8 cellular contexts compared by ENCODE assay signal in genomic region chr2:101697124-101697793, GRCh38. TPM values are rescaled to one million over a fixed set of nuclear protein-coding genes. Genes with fewer than 3 reads are reported as not detected.
DNase-seq lines count a peak whose midpoint lies in the region; ATAC-seq, FAIRE-seq and TF ChIP-seq lines count a peak whose summit lies in the region.

Gene MAP4K4 (plus strand): TSS chr2:101697707. CDS start chr2:101698081, 374 bp downstream.

- H3K79me2 ChIP-seq in OCI-LY7 (ENCODE audit: insufficient read depth, low read depth, low read length) (peaks cover 41% of the 10 kb centered on the region), endothelial cell of umbilical vein (ENCODE audit: control insufficient read depth, insufficient read depth, low read length) (peaks cover 45% of the 10 kb centered on the region)

- DNase-seq in OCI-LY7 (ENCODE audit: low spot score) (peak; percentile 87), activated T-cell treated with anti-CD3 and anti-CD28 coated beads for 1 hour (ENCODE audit: low read depth) (peak; percentile 70), endothelial cell of umbilical vein (ENCODE audit: low read depth, low spot score) (peak; percentile 67), mesenteric fat pad (ENCODE audit: low spot score) (peak; percentile 94)
- peak; percentile 55 for DNase-seq in stimulated activated CD8-positive, alpha-beta memory T cell treated with anti-CD3 and anti-CD28 coated beads, Interleukin-15, amount 100 ng/mL, for 1 hour (ENCODE audit: low read depth)

- H2AFZ ChIP-seq in OCI-LY7 (ENCODE audit: low read length) (peak within 1 kb of the TSS; percentile 91), endothelial cell of umbilical vein (ENCODE audit: low read depth, low read length) (peak within 1 kb of the TSS; percentile 45)

- H4K20me1 ChIP-seq in OCI-LY7 (ENCODE audit: insufficient read depth, low read length) (peaks cover 27% of the 10 kb centered on the region; the same call in 1 of the 2 replicates), endothelial cell of umbilical vein (replicated peaks; ENCODE audit: control insufficient read depth, extremely low read depth, insufficient read depth, low read length) (peaks cover 8% of the 10 kb centered on the region)

- peak; percentile 64 for ATAC-seq in GM18502 (IDR thresholded peaks at IDR 0.05; ENCODE audit: poor library complexity, unreplicated experiment)
- peak; percentile 47 for ATAC-seq in HG03571 (IDR thresholded peaks at IDR 0.05; ENCODE audit: unreplicated experiment)

- intact Hi-C loops in OCI-LY7 (cut with micrococcal nuclease; ENCODE audit: unreplicated experiment) (loop anchor here (2.0 kb wide), 1 partner anchor 134 kb away; no protein-coding TSS in a partner anchor), endothelial cell of umbilical vein (cut with micrococcal nuclease) (loop anchor here (1.0 to 10.0 kb wide), 5 partner anchors 60 to 610 kb away; no protein-coding TSS in a partner anchor)

- CTCF ChIA-PET in OCI-LY7 (lab: Charles Lee; ENCODE audit: unreplicated experiment) (interaction anchor here (0.6 to 1.0 kb wide), 2 partner anchors 20 to 21 kb away, joined by 3 to 7 read pairs; no protein-coding TSS in a partner anchor), endothelial cell of umbilical vein (lab: Charles Lee) (interaction anchor here (0.6 to 1.8 kb wide), 24 partner anchors 8 to 355 kb away, joined by 3 to 17 read pairs (median 4); no protein-coding TSS in a partner anchor)

- H3K27ac ChIP-seq in 22Rv1: peak within 1 kb of the TSS; percentile 63
- H3K27ac ChIP-seq in OCI-LY7 (ENCODE audit: low read depth, low read length, poor library complexity, severe bottlenecking): peak within 1 kb of the TSS; percentile 78
- H3K27ac ChIP-seq in endothelial cell of umbilical vein (ENCODE audit: insufficient read depth, low read depth, low read length): peak within 1 kb of the TSS; percentile 85

- peak within 1 kb of the TSS; percentile 93 for H3K4me2 ChIP-seq in OCI-LY7 (ENCODE audit: low read length)
- H3K4me2 ChIP-seq in endothelial cell of umbilical vein (ENCODE audit: insufficient read depth, low read length): peak within 1 kb of the TSS; percentile 96

- POLR2A ChIA-PET in OCI-LY7 (lab: Charles Lee): interaction anchor here (0.5 to 5.3 kb wide), 9 partner anchors 10 to 426 kb away, joined by 3 to 50 read pairs (median 3); no protein-coding TSS in a partner anchor
- POLR2A ChIA-PET in endothelial cell of umbilical vein (lab: Charles Lee): interaction anchor here (0.6 to 2.2 kb wide), 8 partner anchors 9 to 445 kb away, joined by 3 to 13 read pairs (median 4); partner anchors contain the start of gene CNOT11

- peaks cover 24% of the 10 kb centered on the region; the same call in 1 of the 2 replicates for H3K36me3 ChIP-seq in OCI-LY7 (ENCODE audit: insufficient read depth, low read length)
- no peaks in the 10 kb centered on the region for H3K36me3 ChIP-seq in endothelial cell of umbilical vein (ENCODE audit: control insufficient read depth in 2 of 2, extremely low read depth in 1 of 2, insufficient read depth in 2 of 2, low read length in 2 of 2)

- dilution Hi-C loops in endothelial cell of umbilical vein (cut with MboI; ENCODE audit: extremely low pct_ligation_motif_present, low sequenced_read_pairs): no loop called here

- TF ChIP-seq POLR2A in endothelial cell of umbilical vein (IDR thresholded peaks at IDR 0.05; ENCODE audit: low read depth, low read length): peak; percentile 88

- TF ChIP-seq CTCF in 22Rv1 (IDR thresholded peaks at IDR 0.05) (no peak), OCI-LY7 (conservative IDR thresholded peaks at IDR 0.05; ENCODE audit: low read length) (peak; percentile 31; the same call in 1 of the 2 replicates), endothelial cell of umbilical vein (IDR thresholded peaks at IDR 0.05; ENCODE audit: extremely low read depth in 1 of 2, insufficient read depth in 1 of 2, low read depth in 1 of 2, low read length in 2 of 2) (peak in 1 of 2 donors; percentile 11)

- peak; percentile 28 for FAIRE-seq in endothelial cell of umbilical vein (lab: Jason Lieb, UNC)

- no peaks in the 10 kb centered on the region for H3K9me1 ChIP-seq in endothelial cell of umbilical vein (replicated peaks; ENCODE audit: control insufficient read depth, extremely low read depth, insufficient read depth, low read length)

- H3K9ac ChIP-seq in endothelial cell of umbilical vein (replicated peaks; ENCODE audit: extremely low read depth, insufficient read depth, low read length): peak within 1 kb of the TSS; percentile 88

- peak within 1 kb of the TSS; percentile 93 for H3K4me3 ChIP-seq in OCI-LY7 (ENCODE audit: low read depth, low read length, poor library complexity, severe bottlenecking)
- H3K4me3 ChIP-seq in endothelial cell of umbilical vein (replicated peaks in 1 of 3; ENCODE audit: insufficient read depth in 1 of 3, low read depth in 1 of 3, low read length in 3 of 3): peak within 1 kb of the TSS; percentile 55 to 98 (median 96)

- H3K4me1 ChIP-seq in OCI-LY7 (ENCODE audit: insufficient read depth, low read length, poor library complexity, severe bottlenecking): peaks cover 25% of the 10 kb centered on the region
- peaks cover 20% of the 10 kb centered on the region for H3K4me1 ChIP-seq in endothelial cell of umbilical vein (ENCODE audit: control insufficient read depth, extremely low read depth, insufficient read depth, low read length)

- H3K9me3 ChIP-seq in OCI-LY7 (ENCODE audit: low read length): no peaks in the 10 kb centered on the region
- no peaks in the 10 kb centered on the region for H3K9me3 ChIP-seq in endothelial cell of umbilical vein (replicated peaks; ENCODE audit: control insufficient read depth, insufficient read depth, low read length)

- H3K27me3 ChIP-seq in endothelial cell of umbilical vein (ENCODE audit: control insufficient read depth in 2 of 2, insufficient read depth in 2 of 2, low read length in 2 of 2): no peaks in the 10 kb centered on the region

- BruUV-seq in OCI-LY7 (replicated peaks; lab: Mats Ljungman, UMichigan) (no TSS peak), endothelial cell of umbilical vein (replicated peaks; lab: Mats Ljungman, UMichigan) (no TSS peak)

- H3K9me2 ChIP-seq in OCI-LY7 (ENCODE audit: insufficient read depth, low read length): no peaks in the 10 kb centered on the region

TF ChIP-seq in endothelial cell of umbilical vein, 7 proteins besides CTCF, POLR2A, EP300 and RAD21:
- TF ChIP-seq, protein P1, sequence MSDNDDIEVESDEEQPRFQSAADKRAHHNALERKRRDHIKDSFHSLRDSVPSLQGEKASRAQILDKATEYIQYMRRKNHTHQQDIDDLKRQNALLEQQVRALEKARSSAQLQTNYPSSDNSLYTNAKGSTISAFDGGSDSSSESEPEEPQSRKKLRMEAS (IDR thresholded peaks at IDR 0.05; ENCODE audit: insufficient read depth, insufficient read length): no peak
- peak; percentile 18 for TF ChIP-seq FOS (IDR thresholded peaks at IDR 0.05; ENCODE audit: borderline replicate concordance, insufficient read depth, low read length)
- TF ChIP-seq GATA2 (IDR thresholded peaks at IDR 0.05; ENCODE audit: insufficient read depth, insufficient read length, low read depth, low read length): no peak
- no peak for TF ChIP-seq MYC (IDR thresholded peaks at IDR 0.05; ENCODE audit: low read depth, low read length)
- TF ChIP-seq JUN (IDR thresholded peaks at IDR 0.05; ENCODE audit: borderline replicate concordance, insufficient read depth, insufficient read length, low read depth): no peak
- no peak for TF ChIP-seq EZH2 (IDR thresholded peaks at IDR 0.05; ENCODE audit: borderline replicate concordance, low read depth, low read length, severe bottlenecking)
- peak; percentile 95 for TF ChIP-seq POLR2AphosphoS5 (IDR thresholded peaks at IDR 0.05; ENCODE audit: insufficient read depth, low read depth, low read length)

RNA-seq across cellular contexts. Expression of gene MAP4K4, which starts in this region (rescaled TPM):
- 67.2 and 74.0 TPM in 2 replicates for total RNA-seq in OCI-LY7 (2014; rRNA removed; shearing (Covaris generic))
- total RNA-seq in OCI-LY7 (2022) (181 and 206 TPM in 2 replicates), endothelial cell of umbilical vein (251 and 269 TPM in 2 replicates), mesenteric fat pad (117 TPM)
- polyA plus RNA-seq in endothelial cell of umbilical vein: 60.2 and 79.4 TPM in 2 replicates
- 96.1 and 99.2 TPM in 2 replicates for polyA plus RNA-seq in endothelial cell of umbilical vein (2011; cell fraction: cytosol; rRNA removed)
- polyA plus RNA-seq in endothelial cell of umbilical vein (2011; cell fraction: nucleus; rRNA removed): 286 and 331 TPM in 2 replicates
- polyA plus RNA-seq in endothelial cell of umbilical vein (2012): 220 and 289 TPM in 2 replicates
- 299 and 319 TPM in 2 replicates for polyA minus RNA-seq in endothelial cell of umbilical vein
- 24.2 TPM for polyA minus RNA-seq in endothelial cell of umbilical vein (2011; cell fraction: cytosol; rRNA and poly(A)+ RNA removed)
- polyA minus RNA-seq in endothelial cell of umbilical vein (2011; cell fraction: nucleus; rRNA and poly(A)+ RNA removed): 593 and 821 TPM in 2 replicates

Comparison
In these comparisons a context has a peak if more than half of its experiments do, and no peak if none do; other contexts are left out.
1. Peak in every context shown above with its lines: DNase-seq, ATAC-seq, H3K4me3 ChIP-seq and H3K27ac ChIP-seq.